1 cellular context compared by ENCODE assay signal in genomic region chr6:35297541-35298481, GRCh38.
TF ChIP-seq lines count a peak whose summit lies in the region.

A gene with protein sequence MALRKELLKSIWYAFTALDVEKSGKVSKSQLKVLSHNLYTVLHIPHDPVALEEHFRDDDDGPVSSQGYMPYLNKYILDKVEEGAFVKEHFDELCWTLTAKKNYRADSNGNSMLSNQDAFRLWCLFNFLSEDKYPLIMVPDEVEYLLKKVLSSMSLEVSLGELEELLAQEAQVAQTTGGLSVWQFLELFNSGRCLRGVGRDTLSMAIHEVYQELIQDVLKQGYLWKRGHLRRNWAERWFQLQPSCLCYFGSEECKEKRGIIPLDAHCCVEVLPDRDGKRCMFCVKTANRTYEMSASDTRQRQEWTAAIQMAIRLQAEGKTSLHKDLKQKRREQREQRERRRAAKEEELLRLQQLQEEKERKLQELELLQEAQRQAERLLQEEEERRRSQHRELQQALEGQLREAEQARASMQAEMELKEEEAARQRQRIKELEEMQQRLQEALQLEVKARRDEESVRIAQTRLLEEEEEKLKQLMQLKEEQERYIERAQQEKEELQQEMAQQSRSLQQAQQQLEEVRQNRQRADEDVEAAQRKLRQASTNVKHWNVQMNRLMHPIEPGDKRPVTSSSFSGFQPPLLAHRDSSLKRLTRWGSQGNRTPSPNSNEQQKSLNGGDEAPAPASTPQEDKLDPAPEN (plus strand): TSS chr6:35297818. CDS start chr6:35297857, 39 bp downstream.

TF ChIP-seq in HepG2, 621 proteins besides CTCF, POLR2A, EP300 and RAD21 (continued from another document and continues in another):
- TF ChIP-seq ZNF318 (CRISPR knock-in tag; IDR thresholded peaks at IDR 0.05) (0 out of 2 replicates have a peak, but pooled peaks have one; percentile 56), MEF2D (CRISPR knock-in tag; IDR thresholded peaks at IDR 0.05) (peak; percentile 77), JUNB (CRISPR knock-in tag; IDR thresholded peaks at IDR 0.05; ENCODE audit: borderline replicate concordance) (no peak), RARG (CRISPR knock-in tag; IDR thresholded peaks at IDR 0.05; ENCODE audit: low read depth) (peak; percentile 83; the same call in 1 of the 2 replicates), MTF2 (CRISPR knock-in tag; IDR thresholded peaks at IDR 0.05; ENCODE audit: borderline replicate concordance) (no peak), BORCS8-MEF2B (CRISPR knock-in tag; IDR thresholded peaks at IDR 0.05) (peak; percentile 86; the same call in 1 of the 2 replicates), ZNF687 (CRISPR knock-in tag; IDR thresholded peaks at IDR 0.05) (peak; percentile 95), EHMT2 (IDR thresholded peaks at IDR 0.05; ENCODE audit: borderline replicate concordance, low read depth, low read length) (no peak), ZNF720 (CRISPR knock-in tag; IDR thresholded peaks at IDR 0.05) (no peak), LRRFIP1 (CRISPR knock-in tag; conservative IDR thresholded peaks at IDR 0.05) (no peak), ZC3H13 (CRISPR knock-in tag; IDR thresholded peaks at IDR 0.05) (no peak), ZNF589 (CRISPR knock-in tag; conservative IDR thresholded peaks at IDR 0.05) (no peak), ZFP37 (CRISPR knock-in tag; IDR thresholded peaks at IDR 0.05; ENCODE audit: borderline replicate concordance) (no peak), GABPB1 (CRISPR knock-in tag; IDR thresholded peaks at IDR 0.05) (peak; percentile 87), CENPT (CRISPR knock-in tag; IDR thresholded peaks at IDR 0.05; ENCODE audit: low read depth) (no peak), CCDC6 (CRISPR knock-in tag; IDR thresholded peaks at IDR 0.05) (no peak), TFDP1 (CRISPR knock-in tag; IDR thresholded peaks at IDR 0.05; ENCODE audit: borderline replicate concordance) (peak; percentile 63; the same call in 1 of the 2 replicates), PRPF4 (IDR thresholded peaks at IDR 0.05; ENCODE audit: low read depth, low read length, poor library complexity, severe bottlenecking) (no peak), ZMYM3 (CRISPR knock-in tag; IDR thresholded peaks at IDR 0.05) (peak; percentile 66), ZNF670 (CRISPR knock-in tag; IDR thresholded peaks at IDR 0.05; ENCODE audit: borderline replicate concordance) (0 out of 2 replicates have a peak, but pooled peaks have one; percentile 69), ZNF891 (CRISPR knock-in tag; IDR thresholded peaks at IDR 0.05) (peak; percentile 99), ZNF263 (CRISPR knock-in tag; IDR thresholded peaks at IDR 0.05) (peak; percentile 71), MATR3 (CRISPR knock-in tag; IDR thresholded peaks at IDR 0.05) (no peak), SMAD3 (CRISPR knock-in tag; IDR thresholded peaks at IDR 0.05) (peak; percentile 83; the same call in 1 of the 2 replicates), ZNF816 (CRISPR knock-in tag; IDR thresholded peaks at IDR 0.05; ENCODE audit: borderline replicate concordance) (no peak)
- TF ChIP-seq, protein P1, sequence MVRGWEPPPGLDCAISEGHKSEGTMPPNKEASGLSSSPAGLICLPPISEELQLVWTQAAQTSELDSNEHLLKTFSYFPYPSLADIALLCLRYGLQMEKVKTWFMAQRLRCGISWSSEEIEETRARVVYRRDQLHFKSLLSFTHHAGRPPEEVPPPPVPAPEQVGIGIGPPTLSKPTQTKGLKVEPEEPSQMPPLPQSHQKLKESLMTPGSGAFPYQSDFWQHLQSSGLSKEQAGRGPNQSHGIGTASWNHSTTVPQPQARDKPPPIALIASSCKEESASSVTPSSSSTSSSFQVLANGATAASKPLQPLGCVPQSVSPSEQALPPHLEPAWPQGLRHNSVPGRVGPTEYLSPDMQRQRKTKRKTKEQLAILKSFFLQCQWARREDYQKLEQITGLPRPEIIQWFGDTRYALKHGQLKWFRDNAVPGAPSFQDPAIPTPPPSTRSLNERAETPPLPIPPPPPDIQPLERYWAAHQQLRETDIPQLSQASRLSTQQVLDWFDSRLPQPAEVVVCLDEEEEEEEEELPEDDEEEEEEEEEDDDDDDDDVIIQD (CRISPR knock-in tag; IDR thresholded peaks at IDR 0.05; ENCODE audit: low read depth): no peak; the same call in 1 of the 2 replicates
- TF ChIP-seq, protein P2, sequence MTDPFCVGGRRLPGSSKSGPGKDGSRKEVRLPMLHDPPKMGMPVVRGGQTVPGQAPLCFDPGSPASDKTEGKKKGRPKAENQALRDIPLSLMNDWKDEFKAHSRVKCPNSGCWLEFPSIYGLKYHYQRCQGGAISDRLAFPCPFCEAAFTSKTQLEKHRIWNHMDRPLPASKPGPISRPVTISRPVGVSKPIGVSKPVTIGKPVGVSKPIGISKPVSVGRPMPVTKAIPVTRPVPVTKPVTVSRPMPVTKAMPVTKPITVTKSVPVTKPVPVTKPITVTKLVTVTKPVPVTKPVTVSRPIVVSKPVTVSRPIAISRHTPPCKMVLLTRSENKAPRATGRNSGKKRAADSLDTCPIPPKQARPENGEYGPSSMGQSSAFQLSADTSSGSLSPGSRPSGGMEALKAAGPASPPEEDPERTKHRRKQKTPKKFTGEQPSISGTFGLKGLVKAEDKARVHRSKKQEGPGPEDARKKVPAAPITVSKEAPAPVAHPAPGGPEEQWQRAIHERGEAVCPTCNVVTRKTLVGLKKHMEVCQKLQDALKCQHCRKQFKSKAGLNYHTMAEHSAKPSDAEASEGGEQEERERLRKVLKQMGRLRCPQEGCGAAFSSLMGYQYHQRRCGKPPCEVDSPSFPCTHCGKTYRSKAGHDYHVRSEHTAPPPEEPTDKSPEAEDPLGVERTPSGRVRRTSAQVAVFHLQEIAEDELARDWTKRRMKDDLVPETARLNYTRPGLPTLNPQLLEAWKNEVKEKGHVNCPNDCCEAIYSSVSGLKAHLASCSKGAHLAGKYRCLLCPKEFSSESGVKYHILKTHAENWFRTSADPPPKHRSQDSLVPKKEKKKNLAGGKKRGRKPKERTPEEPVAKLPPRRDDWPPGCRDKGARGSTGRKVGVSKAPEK (CRISPR knock-in tag; IDR thresholded peaks at IDR 0.05; ENCODE audit: borderline replicate concordance): 0 out of 2 replicates have a peak, but pooled peaks have one; percentile 35
- TF ChIP-seq, protein P3, sequence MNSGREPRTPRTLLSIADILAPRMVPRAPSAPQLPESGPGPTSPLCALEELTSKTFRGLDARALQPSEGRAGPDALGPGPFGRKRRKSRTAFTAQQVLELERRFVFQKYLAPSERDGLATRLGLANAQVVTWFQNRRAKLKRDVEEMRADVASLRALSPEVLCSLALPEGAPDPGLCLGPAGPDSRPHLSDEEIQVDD (CRISPR knock-in tag; IDR thresholded peaks at IDR 0.05; ENCODE audit: borderline replicate concordance): no peak
